Comparison of ENCODE assay signal across 1 cellular context in the genomic region with DNA sequence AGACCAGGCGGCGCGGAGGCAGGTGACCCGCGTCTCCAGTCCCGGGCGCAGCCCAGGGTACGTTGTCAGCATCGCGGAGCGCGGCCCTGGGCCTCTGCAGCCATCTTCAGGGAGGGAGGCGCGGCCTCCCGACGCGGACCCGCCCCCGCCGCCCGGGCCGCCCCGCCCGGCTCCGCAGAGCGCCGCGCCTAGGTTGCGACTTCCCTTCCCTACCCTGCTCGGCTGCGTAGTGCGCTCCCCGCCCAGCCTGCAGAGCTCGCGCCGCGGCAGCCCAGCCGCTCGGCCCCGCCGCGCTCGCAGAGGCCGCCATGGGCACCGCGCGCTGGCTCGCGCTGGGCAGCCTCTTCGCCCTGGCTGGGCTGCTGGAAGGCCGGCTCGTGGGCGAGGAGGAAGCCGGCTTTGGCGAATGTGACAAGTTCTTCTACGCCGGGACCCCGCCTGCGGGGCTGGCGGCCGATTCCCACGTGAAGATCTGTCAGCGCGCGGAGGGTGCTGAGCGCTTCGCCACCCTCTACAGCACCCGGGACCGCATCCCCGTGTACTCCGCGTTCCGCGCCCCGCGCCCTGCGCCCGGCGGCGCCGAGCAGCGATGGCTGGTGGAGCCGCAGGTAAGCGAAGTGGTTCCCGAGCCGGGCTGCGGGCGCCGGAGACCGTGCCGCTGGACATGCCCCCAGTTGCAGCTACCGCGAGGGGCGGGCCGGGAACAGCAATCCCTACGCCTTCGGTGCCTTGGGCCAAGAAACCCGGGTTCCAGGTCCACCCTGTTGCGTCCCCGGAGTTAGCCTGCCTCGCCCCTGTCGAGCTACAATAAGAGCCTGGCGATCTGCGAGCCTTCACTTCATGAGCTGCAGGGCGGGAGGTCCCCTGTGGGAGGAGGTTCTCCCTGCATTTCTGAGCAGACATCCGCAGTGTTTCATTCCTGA.
TF ChIP-seq lines count a peak whose summit lies in the region.

A gene with protein sequence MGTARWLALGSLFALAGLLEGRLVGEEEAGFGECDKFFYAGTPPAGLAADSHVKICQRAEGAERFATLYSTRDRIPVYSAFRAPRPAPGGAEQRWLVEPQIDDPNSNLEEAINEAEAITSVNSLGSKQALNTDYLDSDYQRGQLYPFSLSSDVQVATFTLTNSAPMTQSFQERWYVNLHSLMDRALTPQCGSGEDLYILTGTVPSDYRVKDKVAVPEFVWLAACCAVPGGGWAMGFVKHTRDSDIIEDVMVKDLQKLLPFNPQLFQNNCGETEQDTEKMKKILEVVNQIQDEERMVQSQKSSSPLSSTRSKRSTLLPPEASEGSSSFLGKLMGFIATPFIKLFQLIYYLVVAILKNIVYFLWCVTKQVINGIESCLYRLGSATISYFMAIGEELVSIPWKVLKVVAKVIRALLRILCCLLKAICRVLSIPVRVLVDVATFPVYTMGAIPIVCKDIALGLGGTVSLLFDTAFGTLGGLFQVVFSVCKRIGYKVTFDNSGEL (plus strand): TSS at position 227 of the 923 bp plus-strand sequence. CDS start 82 bp downstream, at position 309.

TF ChIP-seq in Ishikawa, 13 proteins besides CTCF, POLR2A, EP300 and RAD21 (continued from another document):
- TF ChIP-seq ZBTB7A (IDR thresholded peaks at IDR 0.05; ENCODE audit: low read depth), result peak; percentile 75
- 0 out of 2 replicates have a peak, but pooled peaks have one; percentile 12 for TF ChIP-seq TCF12 (IDR thresholded peaks at IDR 0.05; ENCODE audit: low read depth)
- TF ChIP-seq NFIC (IDR thresholded peaks at IDR 0.05), result no peak
- no peak for TF ChIP-seq CREB1 (IDR thresholded peaks at IDR 0.05; ENCODE audit: low read depth)
TF ChIP-seq in Ishikawa: peak in this region for 6.
